Comparison of ENCODE assay signal across 23 cellular contexts in the genomic region with DNA sequence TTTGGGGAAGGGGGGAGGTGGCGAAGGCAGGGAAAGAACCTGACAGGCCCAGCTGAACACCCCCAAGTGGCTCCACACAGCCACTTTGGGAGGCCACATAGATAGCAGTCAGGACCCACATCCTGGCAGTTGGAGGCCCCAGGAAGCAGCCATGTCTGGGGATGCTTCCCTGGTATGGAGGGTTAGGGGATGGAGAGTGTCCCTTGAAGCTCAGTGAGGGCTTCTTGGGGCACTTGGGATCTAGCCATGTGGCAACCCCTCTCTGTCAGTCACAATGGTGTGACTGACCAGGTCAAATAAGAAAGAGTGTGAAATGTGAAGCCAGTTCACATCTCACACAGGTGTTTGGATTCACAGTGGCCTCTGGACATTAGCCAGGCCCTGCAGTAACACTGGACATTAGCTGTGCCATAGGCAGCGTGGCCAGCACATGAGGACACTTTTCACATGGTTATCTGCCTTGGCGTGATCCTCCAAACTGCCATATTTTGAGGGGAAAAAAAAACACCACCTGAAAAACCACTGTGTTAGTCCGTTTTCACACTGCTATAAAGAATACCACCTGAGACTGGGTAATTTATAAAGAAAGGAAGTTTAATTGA. TPM values are rescaled to one million over a fixed set of nuclear protein-coding genes. Genes with fewer than 3 reads are reported as not detected.
DNase-seq lines count a peak whose midpoint lies in the region; ATAC-seq and TF ChIP-seq lines count a peak whose summit lies in the region.
"Had no signal": no experiment of that assay in that cellular context is flagged by ENCODE, and none has a peak within 500 bp of the region (broad histone marks: within the 10 kb centered on the region; RNA-seq: fewer than 3 reads in every experiment).

No MANE protein-coding gene starts in this region.

- DNase-seq in SK-N-SH: no peak
- DNase-seq in fibroblast of villous mesenchyme (ENCODE audit: low read depth): peak; percentile 67
- no peak for DNase-seq in vagina (ENCODE audit: extremely low spot score in 2 of 2)
- no peak for DNase-seq in SHP77 treated with DMSO at 0.1 percent for 48 hours (lab: John Stamatoyannopoulos, UW)
- no peak for DNase-seq in erythroblast (lab: John Stamatoyannopoulos, UW)
- no peak for DNase-seq in stimulated activated CD4-positive, alpha-beta T cell treated with anti-CD3 and anti-CD28 coated beads, Interleukin-12 subunit alpha, Interleukin-12 subunit beta, amount 100 ng/mL, for 4 hours
- DNase-seq: activated CD4-positive, alpha-beta T cell treated with anti-CD3 and anti-CD28 coated beads for 48 hours; activated CD8-positive, alpha-beta memory T cell treated with anti-CD3 and anti-CD28 coated beads, Interleukin-2, amount 50 U/mL, for 4 hours; activated gamma-delta T cell treated with Interleukin-2 at 50 U/mL for 16 hours; C1 segment of cervical spinal cord; DMS153; immature natural killer cell; NCI-H1105 treated with DMSO at 0.1 percent for 48 hours; NCI-H2171 treated with DMSO at 0.1 percent for 48 hours; NCI-H774 had no signal

- TF ChIP-seq RAD21 in SK-N-SH (IDR thresholded peaks at IDR 0.05; ENCODE audit: low read length): no peak

- no peak overlapping the region for H2AFZ ChIP-seq in SK-N-SH (ENCODE audit: low read depth)

- H3K27ac ChIP-seq in SK-N-SH (ENCODE audit: low read depth in 2 of 2, low read length in 1 of 2): peak overlapping the region; percentile 10 to 54; a peak in 2 of 4 replicates
- peak overlapping the region; percentile 53 for H3K27ac ChIP-seq in vagina
- H3K27ac ChIP-seq: 22Rv1 had no signal

- H3K4me3 Mint-ChIP-seq in nephron: no peak overlapping the region
- H3K4me3 Mint-ChIP-seq: dendritic cell treated with granulocyte-macrophage colony-stimulating factor and Interleukin-4, amounts not matched to agents 40 ng/mL and 50 ng/mL, for 4 days; immature natural killer cell; memory B cell had no signal

- H3K9ac ChIP-seq in SK-N-SH: no peak overlapping the region

- H3K27me3 Mint-ChIP-seq in nephron (ENCODE audit: low read depth): peaks cover 6% of the 10 kb centered on the region

- peaks cover 18% of the 10 kb centered on the region for H3K4me1 Mint-ChIP-seq in nephron

- CTCF ChIA-PET in SK-N-SH (lab: Yijun Ruan, JAX): interaction anchor here (1.2 to 52.5 kb wide), 21 partner anchors 11 to 186 kb away, joined by 3 to 1751 read pairs (median 5); a partner anchor contains a TSS

- POLR2A ChIA-PET in SK-N-SH (lab: Yijun Ruan, JAX): interaction anchor here (0.7 to 4.7 kb wide), 8 partner anchors 10 to 130 kb away, joined by 3 to 49 read pairs (median 4); no protein-coding TSS in a partner anchor

- peaks cover 26% of the 10 kb centered on the region for H3K36me3 Mint-ChIP-seq in nephron (ENCODE audit: low read depth)
- H3K36me3 Mint-ChIP-seq: immature natural killer cell, memory B cell had no signal

- intact Hi-C loops in vagina (cut with DNase I): loop anchor here (5.0 kb wide), 1 partner anchor 51 kb away; no protein-coding TSS in a partner anchor

- no peak for ATAC-seq in SK-N-SH treated with all-trans-retinoic acid at 6 μM for 48 hours
- ATAC-seq: K562, Panc1 had no signal

- H3K4me1 ChIP-seq in SK-N-SH (ENCODE audit: control insufficient read depth in 1 of 2, insufficient read depth in 2 of 2, low read depth in 1 of 2, low read length in 1 of 2) (peaks cover 0 to 27% of the 10 kb centered on the region in 2 experiments; a peak in 1 of 4 replicates), vagina (peaks cover 36% of the 10 kb centered on the region)

- H3K4me2 ChIP-seq in SK-N-SH: no peak overlapping the region

- peak overlapping the region; percentile 65 to 81 (median 71) for H3K27ac Mint-ChIP-seq in nephron
- H3K27ac Mint-ChIP-seq: dendritic cell treated with granulocyte-macrophage colony-stimulating factor and Interleukin-4, amounts not matched to agents 40 ng/mL and 50 ng/mL, for 4 days; immature natural killer cell; memory B cell had no signal

- H3K9me2 ChIP-seq in SK-N-SH: no peaks in the 10 kb centered on the region

- peaks cover 57% of the 10 kb centered on the region for H3F3A ChIP-seq in SK-N-SH (replicated peaks; ENCODE audit: insufficient read depth)

- H3K79me2 ChIP-seq in SK-N-SH (ENCODE audit: insufficient read depth): no peaks in the 10 kb centered on the region

- H4K20me1 ChIP-seq in SK-N-SH (ENCODE audit: insufficient read depth): no peaks in the 10 kb centered on the region

- H3K9me3 ChIP-seq in SK-N-SH: no peaks in the 10 kb centered on the region
- no peaks in the 10 kb centered on the region for H3K9me3 ChIP-seq in vagina

- H3K4me3 ChIP-seq in SK-N-SH (ENCODE audit: low read depth in 2 of 2, low read length in 1 of 2) (no peak overlapping the region), fibroblast of villous mesenchyme (ENCODE audit: low read depth, low read length) (no peak overlapping the region), vagina (no peak overlapping the region)
- H3K4me3 ChIP-seq: K562 had no signal

- TF ChIP-seq POLR2A in vagina (IDR thresholded peaks at IDR 0.05) (no peak), erythroblast (IDR thresholded peaks at IDR 0.05; ENCODE audit: low read length) (no peak)

- TF ChIP-seq CTCF in SK-N-SH (IDR thresholded peaks at IDR 0.05) (no peak), fibroblast of villous mesenchyme (IDR thresholded peaks at IDR 0.05; ENCODE audit: insufficient read depth, low read depth, low read length) (no peak), nephron (IDR thresholded peaks at IDR 0.05; ENCODE audit: unreplicated experiment in 3 of 3) (no peak), vagina (IDR thresholded peaks at IDR 0.05) (no peak)

- WGBS in SK-N-SH (ENCODE audit: low lambda C conversion rate): 86% methylated on average over 4 of the region's 4 CpGs

- no peaks in the 10 kb centered on the region for H3K9me3 Mint-ChIP-seq in nephron
- H3K9me3 Mint-ChIP-seq: immature natural killer cell, memory B cell had no signal

- H3K36me3 ChIP-seq in SK-N-SH (replicated peaks in 1 of 2; ENCODE audit: control insufficient read depth in 1 of 2, insufficient read depth in 2 of 2, low read length in 1 of 2) (peaks cover 3 to 28% of the 10 kb centered on the region in 2 experiments), vagina (peaks cover 0 to 14% of the 10 kb centered on the region in 2 donors)

- H3K27me3 ChIP-seq in SK-N-SH (ENCODE audit: insufficient read depth) (no peaks in the 10 kb centered on the region), vagina (no peaks in the 10 kb centered on the region)

- TF ChIP-seq EP300 in SK-N-SH (IDR thresholded peaks at IDR 0.05; ENCODE audit: borderline replicate concordance in 1 of 2, low read depth in 1 of 2, low read length in 1 of 2): no peak

TF ChIP-seq in SK-N-SH, 30 proteins besides CTCF, POLR2A, EP300 and RAD21:
- no peak for TF ChIP-seq GATA2 (CRISPR knock-in tag; IDR thresholded peaks at IDR 0.05)
- TF ChIP-seq SIN3A (IDR thresholded peaks at IDR 0.05; ENCODE audit: borderline replicate concordance, low read depth, low read length): 0 out of 2 replicates have a peak, but pooled peaks have one; percentile 21

TF ChIP-seq in SK-N-SH treated with all-trans-retinoic acid at 6 μM for 48 hours, 23 proteins besides CTCF, POLR2A, EP300 and RAD21 (continues in another document):
- TF ChIP-seq SNAI2 (CRISPR knock-in tag; IDR thresholded peaks at IDR 0.05) (no peak), ISL1 (CRISPR knock-in tag; IDR thresholded peaks at IDR 0.05) (no peak), ARNTL (CRISPR knock-in tag; IDR thresholded peaks at IDR 0.05; ENCODE audit: borderline replicate concordance, low read depth) (no peak), GLIS3 (CRISPR knock-in tag; IDR thresholded peaks at IDR 0.05) (no peak), ESRRG (CRISPR knock-in tag; IDR thresholded peaks at IDR 0.05) (no peak), TCF4 (CRISPR knock-in tag; IDR thresholded peaks at IDR 0.05; ENCODE audit: borderline replicate concordance) (no peak), ZFP3 (CRISPR knock-in tag; IDR thresholded peaks at IDR 0.05) (no peak), BACH2 (CRISPR knock-in tag; IDR thresholded peaks at IDR 0.05; ENCODE audit: borderline replicate concordance) (no peak), ZNF70 (CRISPR knock-in tag; IDR thresholded peaks at IDR 0.05) (no peak)
- TF ChIP-seq, protein P1, sequence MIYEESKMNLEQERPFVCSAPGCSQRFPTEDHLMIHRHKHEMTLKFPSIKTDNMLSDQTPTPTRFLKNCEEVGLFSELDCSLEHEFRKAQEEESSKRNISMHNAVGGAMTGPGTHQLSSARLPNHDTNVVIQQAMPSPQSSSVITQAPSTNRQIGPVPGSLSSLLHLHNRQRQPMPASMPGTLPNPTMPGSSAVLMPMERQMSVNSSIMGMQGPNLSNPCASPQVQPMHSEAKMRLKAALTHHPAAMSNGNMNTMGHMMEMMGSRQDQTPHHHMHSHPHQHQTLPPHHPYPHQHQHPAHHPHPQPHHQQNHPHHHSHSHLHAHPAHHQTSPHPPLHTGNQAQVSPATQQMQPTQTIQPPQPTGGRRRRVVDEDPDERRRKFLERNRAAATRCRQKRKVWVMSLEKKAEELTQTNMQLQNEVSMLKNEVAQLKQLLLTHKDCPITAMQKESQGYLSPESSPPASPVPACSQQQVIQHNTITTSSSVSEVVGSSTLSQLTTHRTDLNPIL (CRISPR knock-in tag; IDR thresholded peaks at IDR 0.05; ENCODE audit: low read depth): no peak
- TF ChIP-seq, protein P2, sequence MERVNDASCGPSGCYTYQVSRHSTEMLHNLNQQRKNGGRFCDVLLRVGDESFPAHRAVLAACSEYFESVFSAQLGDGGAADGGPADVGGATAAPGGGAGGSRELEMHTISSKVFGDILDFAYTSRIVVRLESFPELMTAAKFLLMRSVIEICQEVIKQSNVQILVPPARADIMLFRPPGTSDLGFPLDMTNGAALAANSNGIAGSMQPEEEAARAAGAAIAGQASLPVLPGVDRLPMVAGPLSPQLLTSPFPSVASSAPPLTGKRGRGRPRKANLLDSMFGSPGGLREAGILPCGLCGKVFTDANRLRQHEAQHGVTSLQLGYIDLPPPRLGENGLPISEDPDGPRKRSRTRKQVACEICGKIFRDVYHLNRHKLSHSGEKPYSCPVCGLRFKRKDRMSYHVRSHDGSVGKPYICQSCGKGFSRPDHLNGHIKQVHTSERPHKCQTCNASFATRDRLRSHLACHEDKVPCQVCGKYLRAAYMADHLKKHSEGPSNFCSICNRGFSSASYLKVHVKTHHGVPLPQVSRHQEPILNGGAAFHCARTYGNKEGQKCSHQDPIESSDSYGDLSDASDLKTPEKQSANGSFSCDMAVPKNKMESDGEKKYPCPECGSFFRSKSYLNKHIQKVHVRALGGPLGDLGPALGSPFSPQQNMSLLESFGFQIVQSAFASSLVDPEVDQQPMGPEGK (CRISPR knock-in tag; IDR thresholded peaks at IDR 0.05; ENCODE audit: borderline replicate concordance): no peak

RNA-seq across cellular contexts. Expression of a gene that starts 53.9 kb away (rescaled TPM):
- 0.16 TPM in 1 of 2 replicates, not detected in the other for polyA plus RNA-seq in SK-N-SH (2012; rRNA removed)
- 0.09 TPM in 1 of 2 replicates, not detected in the other for polyA plus RNA-seq in SK-N-SH (2012; cell fraction: cytosol; rRNA removed)
- polyA plus RNA-seq in SK-N-SH (2012; cell fraction: nucleus; rRNA removed): 0.29 TPM in 1 of 2 replicates, not detected in the other
- 1.3 TPM in 1 of 2 replicates, not detected in the other for total RNA-seq in fibroblast of villous mesenchyme
- 2.7 TPM for total RNA-seq in vagina
- total RNA-seq: glomerular endothelial cell had no signal
- polyA plus RNA-seq: immature natural killer cell had no signal
